7 cellular contexts compared by ENCODE assay signal in genomic region chr14:97532052-97532451, GRCh38.
"Had no signal": no experiment of that assay in that cellular context is flagged by ENCODE, and none has a peak within 500 bp of the region (broad histone marks: within the 10 kb centered on the region; RNA-seq: fewer than 3 reads in every experiment).

No MANE protein-coding gene starts in this region.

- H3K27ac ChIP-seq: HL-60, KMS-11 had no signal

- ATAC-seq: K562 had no signal

- H3K4me2 ChIP-seq: KMS-11 had no signal

- FAIRE-seq: HTR-8/SVneo, K562 had no signal

- DNase-seq: IMR-90, KBM-7, KG1 had no signal

- H3K9ac ChIP-seq: KMS-11 had no signal

- H3K4me3 ChIP-seq: K562 had no signal
